ENCODE assay signal across 8 cellular contexts in genomic region chr6:28124350-28124970, GRCh38.
A peak's percentile ranks its signal among the peaks of the same experiment; 100 is the strongest.
DNase-seq lines count a peak whose midpoint lies in the region; ATAC-seq and FAIRE-seq lines count a peak whose summit lies in the region.

TSS of gene ZSCAN16 (plus strand) at chr6:28124609. CDS start at chr6:28125444, 835 bp downstream.

- no peak for FAIRE-seq in HTR-8/SVneo (lab: Jason Lieb, UNC)

- DNase-seq in COLO829 (ENCODE audit: low spot score) (peak; percentile 77), HTR-8/SVneo (ENCODE audit: insufficient read length, low spot score) (peak; percentile 79), NOMO-1 treated with dmso at 0.1 percent for 144 hours (lab: John Stamatoyannopoulos, UW; ENCODE audit: unreplicated experiment) (peak; percentile 73), activated T-cell treated with anti-CD3 and anti-CD28 coated beads for 48 hours (ENCODE audit: low read depth) (peak; percentile 69), epidermal melanocyte (ENCODE audit: insufficient read length, low spot score) (peak; percentile 83), midbrain (lab: John Stamatoyannopoulos, UW) (peak; percentile 85)
- DNase-seq in stimulated activated CD8-positive, alpha-beta memory T cell treated with anti-CD3 and anti-CD28 coated beads, Interleukin-2, amount 100 ng/mL, for 48 hours (ENCODE audit: low read depth in 2 of 2) = peak; percentile 59 to 71

- peak; percentile 94 for ATAC-seq in GM21367 (IDR thresholded peaks at IDR 0.05; ENCODE audit: unreplicated experiment)

Comparison
In these comparisons a context has a peak if more than half of its experiments do, and no peak if none do; other contexts are left out.
1. Peak in every context shown above with its lines: DNase-seq and ATAC-seq.